Comparison of ENCODE assay signal across 27 cellular contexts in genomic region chr7:31368620-31369019, GRCh38. TPM values are rescaled to one million over a fixed set of nuclear protein-coding genes. Genes with fewer than 3 reads are reported as not detected.
"Had no signal": no experiment of that assay in that cellular context is flagged by ENCODE, and none has a peak within 500 bp of the region (broad histone marks: within the 10 kb centered on the region; RNA-seq: fewer than 3 reads in every experiment).

No MANE protein-coding gene starts in this region.

- H3K4me3 Mint-ChIP-seq: activated naive CD8-positive, alpha-beta T cell treated with anti-CD3 and anti-CD28 coated beads, Interleukin-2, amount 50 U/mL, for 24 hours; activated T-helper 17 cell treated with anti-CD3 and anti-CD28 coated beads, Interleukin-2, amount 50 U/mL, for 72 hours; dendritic cell treated with granulocyte-macrophage colony-stimulating factor and Interleukin-4, amounts not matched to agents 40 ng/mL and 50 ng/mL, for 4 days; effector memory CD8-positive, alpha-beta T cell; neural crest cell; stimulated activated naive CD8-positive, alpha-beta T cell treated with anti-CD3 and anti-CD28 coated beads, Interleukin-15, Interleukin-2, amounts not matched to agents 100 ng/mL and 50 ng/mL, for 24 hours; type B pancreatic cell had no signal

- H3K27ac Mint-ChIP-seq: activated naive CD8-positive, alpha-beta T cell treated with anti-CD3 and anti-CD28 coated beads, Interleukin-2, amount 50 U/mL, for 24 hours; activated T-helper 17 cell treated with anti-CD3 and anti-CD28 coated beads, Interleukin-2, amount 50 U/mL, for 72 hours; dendritic cell treated with granulocyte-macrophage colony-stimulating factor and Interleukin-4, amounts not matched to agents 40 ng/mL and 50 ng/mL, for 4 days; effector memory CD8-positive, alpha-beta T cell; stimulated activated naive CD8-positive, alpha-beta T cell treated with anti-CD3 and anti-CD28 coated beads, Interleukin-15, Interleukin-2, amounts not matched to agents 100 ng/mL and 50 ng/mL, for 24 hours; type B pancreatic cell had no signal

- H3K27me3 Mint-ChIP-seq: activated T-helper 17 cell treated with anti-CD3 and anti-CD28 coated beads, Interleukin-2, amount 50 U/mL, for 72 hours; effector memory CD8-positive, alpha-beta T cell; stimulated activated naive CD8-positive, alpha-beta T cell treated with anti-CD3 and anti-CD28 coated beads, Interleukin-15, Interleukin-2, amounts not matched to agents 100 ng/mL and 50 ng/mL, for 24 hours had no signal

- H3K27me3 ChIP-seq: ovary, suprapubic skin had no signal

- H3K36me3 ChIP-seq: heart left ventricle, ovary, spleen, suprapubic skin had no signal

- DNase-seq: activated CD4-positive, alpha-beta T cell treated with anti-CD3 and anti-CD28 coated beads, Interleukin-2, amount 50 U/mL, for 1 hour; activated CD4-positive, CD25-positive, alpha-beta regulatory T cell; activated naive CD4-positive, alpha-beta T cell treated with Interleukin-2 at 50 U/mL for 16 hours; activated naive CD8-positive, alpha-beta T cell treated with anti-CD3 and anti-CD28 coated beads, Interleukin-2, amount 50 U/mL, for 24 hours; activated T-cell treated with anti-CD3 and anti-CD28 coated beads for 4 hours; aorta; cerebellar nuclear complex; effector memory CD8-positive, alpha-beta T cell; foreskin melanocyte; heart left ventricle; left cardiac atrium; midbrain; ovary; spleen had no signal

- H3K9me3 Mint-ChIP-seq: activated naive CD8-positive, alpha-beta T cell treated with anti-CD3 and anti-CD28 coated beads, Interleukin-2, amount 50 U/mL, for 24 hours; activated T-helper 17 cell treated with anti-CD3 and anti-CD28 coated beads, Interleukin-2, amount 50 U/mL, for 72 hours; dendritic cell treated with granulocyte-macrophage colony-stimulating factor and Interleukin-4, amounts not matched to agents 40 ng/mL and 50 ng/mL, for 4 days; neural crest cell; type B pancreatic cell had no signal

- H3K4me1 Mint-ChIP-seq: activated naive CD8-positive, alpha-beta T cell treated with anti-CD3 and anti-CD28 coated beads, Interleukin-2, amount 50 U/mL, for 24 hours; activated T-helper 17 cell treated with anti-CD3 and anti-CD28 coated beads, Interleukin-2, amount 50 U/mL, for 72 hours had no signal

- H3K36me3 Mint-ChIP-seq: type B pancreatic cell had no signal

- H3K27ac ChIP-seq: epithelial cell of prostate, heart left ventricle, ovary, spleen, suprapubic skin had no signal

- H3K9me3 ChIP-seq: heart left ventricle, ovary, spleen, suprapubic skin had no signal

- H3K4me1 ChIP-seq: heart left ventricle, spleen, suprapubic skin had no signal

- ATAC-seq: activated naive CD8-positive, alpha-beta T cell treated with anti-CD3 and anti-CD28 coated beads, Interleukin-2, amount 50 U/mL, for 24 hours; activated T-helper 17 cell treated with anti-CD3 and anti-CD28 coated beads, Interleukin-2, amount 50 U/mL, for 72 hours; effector memory CD8-positive, alpha-beta T cell; heart left ventricle; left cardiac atrium; sciatic nerve had no signal

- H3K4me3 ChIP-seq: heart left ventricle, lung, ovary, spleen, suprapubic skin had no signal

RNA-seq across cellular contexts. Expression of gene NEUROD6, which starts 28.1 kb away (rescaled TPM):
- total RNA-seq: activated CD8-positive, alpha-beta memory T cell treated with anti-CD3 and anti-CD28 coated beads for 36 hours; activated T-helper 17 cell treated with anti-CD3 and anti-CD28 coated beads, Interleukin-2, amount 50 U/mL, for 72 hours; aorta; fibroblast of lung; heart left ventricle; left cardiac atrium; lung; myocyte; neural crest cell; ovary; sciatic nerve; spleen; suprapubic skin; T-helper 2 cell treated with Interferon-gamma antibody and Interleukin-4, amounts not matched to agents 100 ng/mL and 5 ng/mL, for 36 hours had no signal
- polyA plus RNA-seq: aorta, fibroblast of lung, heart left ventricle, lung, ovary, spleen had no signal
